ENCODE assay signal across 1 cellular context in genomic region chr7:100210803-100211202, GRCh38.
TF ChIP-seq lines count a peak whose summit lies in the region.

No MANE protein-coding gene starts in this region.

TF ChIP-seq in SK-N-SH, 30 proteins besides CTCF, POLR2A, EP300 and RAD21:
- TF ChIP-seq ZBTB33 (IDR thresholded peaks at IDR 0.05; ENCODE audit: borderline replicate concordance, low read depth) (no peak), JUND (IDR thresholded peaks at IDR 0.05) (no peak), RXRA (IDR thresholded peaks at IDR 0.05; ENCODE audit: borderline replicate concordance, low read depth) (no peak), TEAD4 (IDR thresholded peaks at IDR 0.05; ENCODE audit: borderline replicate concordance, insufficient read depth) (no peak), IRF3 (IDR thresholded peaks at IDR 0.05; ENCODE audit: low read depth, low read length) (no peak), REST (IDR thresholded peaks at IDR 0.05; ENCODE audit: low read depth, low read length) (no peak), FOXJ3 (CRISPR knock-in tag; IDR thresholded peaks at IDR 0.05) (no peak), YY1 (IDR thresholded peaks at IDR 0.05; ENCODE audit: low read depth) (no peak), EZH2phosphoT487 (IDR thresholded peaks at IDR 0.05; ENCODE audit: borderline replicate concordance, low read depth) (no peak), USF1 (IDR thresholded peaks at IDR 0.05; ENCODE audit: borderline replicate concordance, low read depth) (no peak), USF2 (IDR thresholded peaks at IDR 0.05; ENCODE audit: borderline replicate concordance, low read depth, low read length) (no peak), GABPA (IDR thresholded peaks at IDR 0.05; ENCODE audit: low read depth) (no peak)
TF ChIP-seq in SK-N-SH: peak in this region for 0.
